Comparison of ENCODE assay signal across 32 cellular contexts in the genomic region with DNA sequence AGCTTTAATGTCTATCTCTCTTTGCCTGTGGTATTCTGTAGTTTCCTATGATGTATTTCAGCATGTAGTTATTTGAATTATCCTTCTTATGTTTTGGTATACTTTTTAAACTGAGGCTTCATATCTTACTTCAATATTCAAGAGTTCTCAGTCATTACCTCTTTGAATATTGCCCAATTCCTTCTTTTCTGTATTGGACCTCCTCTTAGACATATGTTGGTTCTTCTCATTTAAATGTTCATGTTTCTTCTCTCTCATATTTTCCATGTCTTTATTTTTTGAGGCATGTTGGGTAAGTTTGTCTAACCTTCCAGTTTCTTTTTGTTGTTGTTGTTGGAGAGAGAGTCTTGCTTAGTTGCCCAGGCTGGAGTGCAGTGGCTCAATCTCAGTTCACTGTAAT.
DNase-seq lines count a peak whose midpoint lies in the region; ATAC-seq, FAIRE-seq and TF ChIP-seq lines count a peak whose summit lies in the region.
"Had no signal": no experiment of that assay in that cellular context is flagged by ENCODE, and none has a peak within 500 bp of the region (broad histone marks: within the 10 kb centered on the region; RNA-seq: fewer than 3 reads in every experiment).

No MANE protein-coding gene starts in this region.

- DNase-seq in K562 (ENCODE audit: extremely low read depth in 1 of 4, low spot score in 3 of 4) (no peak), thyroid gland (no peak), dedifferentiated amniotic fluid mesenchymal stem cell (ENCODE audit: extremely low spot score) (no peak), A172 (ENCODE audit: low spot score) (no peak), COLO829 (ENCODE audit: low spot score) (no peak)
- DNase-seq: 8988T; ACHN; AML-193; BE2C; C1 segment of cervical spinal cord; Caco-2; Calu3; CD4-positive, alpha-beta memory T cell; CD4-positive, alpha-beta T cell; CD4-positive, CD25-positive, alpha-beta regulatory T cell; CD8-positive, alpha-beta memory T cell; CD8-positive, alpha-beta T cell; COR-L47; DMS 273 treated with DMSO at 0.1 percent for 48 hours; DMS153; DMS53; DMS79; DMS79 treated with DMSO at 0.1 percent for 48 hours; DND-41; EL had no signal

- no peak for TF ChIP-seq CTCF in HEK293 (tag by site-specific recombination; IDR thresholded peaks at IDR 0.05)
- no peak for TF ChIP-seq CTCF in K562 (IDR thresholded peaks at IDR 0.05 in 2 of 3, conservative IDR thresholded peaks at IDR 0.05 in 1 of 3; ENCODE audit: insufficient read depth in 2 of 3, low read depth in 1 of 3, low read length in 3 of 3)
- no peak for TF ChIP-seq CTCF in thyroid gland (IDR thresholded peaks at IDR 0.05)

- no peak for TF ChIP-seq EP300 in K562 (IDR thresholded peaks at IDR 0.05; ENCODE audit: low read length)

- no peaks in the 10 kb centered on the region for H3K9me1 ChIP-seq in K562 (ENCODE audit: control insufficient read depth, insufficient read depth, low read length)

- H3K9ac ChIP-seq in K562 (ENCODE audit: insufficient read depth in 1 of 2, low read depth in 2 of 2, low read length in 2 of 2), result no peak overlapping the region
- H3K9ac ChIP-seq: BLaER1; BLaER1 treated with 17β-estradiol and CSF1 and Interleukin-3, amounts not matched to agents 10 nM and 100 nM had no signal

- POLR2A ChIA-PET in HEK293 (lab: Yijun Ruan, JAX) (no interaction called here), K562 (lab: Yijun Ruan, JAX) (no interaction called here)

- H3K27me3 ChIP-seq in K562 (ENCODE audit: control insufficient read depth in 2 of 2, insufficient read depth in 2 of 2, low read length in 2 of 2) (no peaks in the 10 kb centered on the region; a peak in 1 of 5 replicates), thyroid gland (no peaks in the 10 kb centered on the region)
- H3K27me3 ChIP-seq: BE2C; BLaER1; BLaER1 treated with 17β-estradiol and CSF1 and Interleukin-3, amounts not matched to agents 10 nM and 100 nM had no signal

- ATAC-seq in K562, result no peak
- ATAC-seq: A549; CD8-positive, alpha-beta T cell had no signal

- BruUV-seq in K562 (replicated peaks; lab: Mats Ljungman, UMichigan), result no TSS peak

- no peaks in the 10 kb centered on the region for H3K9me3 ChIP-seq in HEK293 (ENCODE audit: control insufficient read depth, insufficient read depth, low read depth, low read length)
- no peaks in the 10 kb centered on the region for H3K9me3 ChIP-seq in K562 (replicated peaks; ENCODE audit: control insufficient read depth, insufficient read depth, low read depth, low read length)
- H3K9me3 ChIP-seq in thyroid gland, result no peaks in the 10 kb centered on the region
- H3K9me3 ChIP-seq: BE2C had no signal

- no peak for FAIRE-seq in K562 (lab: Jason Lieb, UNC)
- FAIRE-seq: A549, D721Med had no signal

- H3K36me3 ChIP-seq in HEK293 (ENCODE audit: control insufficient read depth in 2 of 2, insufficient read depth in 1 of 2, low read length in 2 of 2) (no peaks in the 10 kb centered on the region), K562 (ENCODE audit: control insufficient read depth, insufficient read depth, low read length) (no peaks in the 10 kb centered on the region), thyroid gland (no peaks in the 10 kb centered on the region)
- H3K36me3 ChIP-seq: BE2C, BLaER1 had no signal

- intact Hi-C loops in K562 (cut with micrococcal nuclease), result no loop called here
- intact Hi-C loops in thyroid gland (cut with DNase I), result no loop called here

- CTCF ChIA-PET in HEK293 (lab: Yijun Ruan, JAX), result interaction anchor here (0.6 to 0.9 kb wide), 2 partner anchors 153 to 990 kb away, joined by 3 to 6 read pairs; no protein-coding TSS in a partner anchor
- CTCF ChIA-PET in K562 (lab: Yijun Ruan, JAX; ENCODE audit: low intra/inter-chr PET ratio), result no interaction called here

- in situ Hi-C loops in K562 (cut with MboI), result no loop called here

- H3K79me2 ChIP-seq in K562 (ENCODE audit: control insufficient read depth, insufficient read depth, low read length), result no peaks in the 10 kb centered on the region

- H3K4me1 ChIP-seq in HEK293 (ENCODE audit: control insufficient read depth, insufficient read depth, low read length) (no peaks in the 10 kb centered on the region), K562 (replicated peaks in 1 of 2; ENCODE audit: control insufficient read depth in 2 of 2, insufficient read depth in 2 of 2, low read length in 2 of 2) (no peaks in the 10 kb centered on the region), thyroid gland (peaks cover 34 to 43% of the 10 kb centered on the region in 2 donors)
- H3K4me1 ChIP-seq: A549; BE2C; BLaER1 treated with 17β-estradiol and CSF1 and Interleukin-3, amounts not matched to agents 10 nM and 100 nM; Caco-2 had no signal

- H2AFZ ChIP-seq in K562 (ENCODE audit: low read depth, low read length), result no peak overlapping the region

- H3K27ac ChIP-seq in HEK293 (ENCODE audit: extremely low read depth, low read depth, low read length) (no peak overlapping the region), K562 (ENCODE audit: extremely low read depth, low read depth, low read length) (no peak overlapping the region), thyroid gland (peak overlapping the region in 2 of 3 donors; percentile 89 to 97)
- H3K27ac ChIP-seq: 22Rv1; A549; BLaER1; BLaER1 treated with 17β-estradiol and CSF1 and Interleukin-3, amounts not matched to agents 10 nM and 100 nM; C4-2B had no signal

- TF ChIP-seq POLR2A in K562 (conservative IDR thresholded peaks at IDR 0.05) (no peak), thyroid gland (IDR thresholded peaks at IDR 0.05) (no peak)

- no peaks in the 10 kb centered on the region for H4K20me1 ChIP-seq in K562 (replicated peaks; ENCODE audit: control insufficient read depth, insufficient read depth, low read length)
- H4K20me1 ChIP-seq: BLaER1; BLaER1 treated with 17β-estradiol and CSF1 and Interleukin-3, amounts not matched to agents 10 nM and 100 nM had no signal

- H3K4me2 ChIP-seq in K562 (ENCODE audit: insufficient read depth, low read length), result no peak overlapping the region
- H3K4me2 ChIP-seq: A549; BLaER1; BLaER1 treated with 17β-estradiol and CSF1 and Interleukin-3, amounts not matched to agents 10 nM and 100 nM had no signal

- H3K4me3 ChIP-seq in HEK293 (ENCODE audit: low read depth, low read length), result no peak overlapping the region
- H3K4me3 ChIP-seq in K562, result no peak overlapping the region
- no peak overlapping the region for H3K4me3 ChIP-seq in thyroid gland (replicated peaks in 1 of 3)
- H3K4me3 ChIP-seq: A549; BLaER1; BLaER1 treated with 17β-estradiol and CSF1 and Interleukin-3, amounts not matched to agents 10 nM and 100 nM had no signal

- TF ChIP-seq RAD21 in K562 (CRISPR knock-in tag; conservative IDR thresholded peaks at IDR 0.05 in 1 of 2, IDR thresholded peaks at IDR 0.05 in 1 of 2), result no peak

TF ChIP-seq in HEK293, 187 proteins besides CTCF, POLR2A, EP300 and RAD21:
- TF ChIP-seq SETDB1 (IDR thresholded peaks at IDR 0.05; ENCODE audit: insufficient read length, low read length) (peak; percentile 61), HOXD13 (CRISPR knock-in tag; IDR thresholded peaks at IDR 0.05; ENCODE audit: borderline replicate concordance) (no peak), ZNF341 (tag by site-specific recombination; IDR thresholded peaks at IDR 0.05; ENCODE audit: low read depth) (no peak), ZNF416 (tag by site-specific recombination; IDR thresholded peaks at IDR 0.05) (no peak), ZNF133 (tag by site-specific recombination; IDR thresholded peaks at IDR 0.05) (peak; percentile 93)

TF ChIP-seq in K562, 482 proteins besides CTCF, POLR2A, EP300 and RAD21 (continues in another document):
- TF ChIP-seq HDGF (IDR thresholded peaks at IDR 0.05), result no peak
- no peak for TF ChIP-seq KHSRP (IDR thresholded peaks at IDR 0.05)
- no peak for TF ChIP-seq FUS (optimal IDR thresholded peaks at IDR 0.05; ENCODE audit: low read depth, low read length)
- TF ChIP-seq BRF1 (IDR thresholded peaks at IDR 0.05; ENCODE audit: borderline replicate concordance, extremely low read depth, insufficient read length), result no peak
- TF ChIP-seq, protein P1, sequence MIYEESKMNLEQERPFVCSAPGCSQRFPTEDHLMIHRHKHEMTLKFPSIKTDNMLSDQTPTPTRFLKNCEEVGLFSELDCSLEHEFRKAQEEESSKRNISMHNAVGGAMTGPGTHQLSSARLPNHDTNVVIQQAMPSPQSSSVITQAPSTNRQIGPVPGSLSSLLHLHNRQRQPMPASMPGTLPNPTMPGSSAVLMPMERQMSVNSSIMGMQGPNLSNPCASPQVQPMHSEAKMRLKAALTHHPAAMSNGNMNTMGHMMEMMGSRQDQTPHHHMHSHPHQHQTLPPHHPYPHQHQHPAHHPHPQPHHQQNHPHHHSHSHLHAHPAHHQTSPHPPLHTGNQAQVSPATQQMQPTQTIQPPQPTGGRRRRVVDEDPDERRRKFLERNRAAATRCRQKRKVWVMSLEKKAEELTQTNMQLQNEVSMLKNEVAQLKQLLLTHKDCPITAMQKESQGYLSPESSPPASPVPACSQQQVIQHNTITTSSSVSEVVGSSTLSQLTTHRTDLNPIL (CRISPR knock-in tag; IDR thresholded peaks at IDR 0.05), result no peak
- TF ChIP-seq, protein P2, sequence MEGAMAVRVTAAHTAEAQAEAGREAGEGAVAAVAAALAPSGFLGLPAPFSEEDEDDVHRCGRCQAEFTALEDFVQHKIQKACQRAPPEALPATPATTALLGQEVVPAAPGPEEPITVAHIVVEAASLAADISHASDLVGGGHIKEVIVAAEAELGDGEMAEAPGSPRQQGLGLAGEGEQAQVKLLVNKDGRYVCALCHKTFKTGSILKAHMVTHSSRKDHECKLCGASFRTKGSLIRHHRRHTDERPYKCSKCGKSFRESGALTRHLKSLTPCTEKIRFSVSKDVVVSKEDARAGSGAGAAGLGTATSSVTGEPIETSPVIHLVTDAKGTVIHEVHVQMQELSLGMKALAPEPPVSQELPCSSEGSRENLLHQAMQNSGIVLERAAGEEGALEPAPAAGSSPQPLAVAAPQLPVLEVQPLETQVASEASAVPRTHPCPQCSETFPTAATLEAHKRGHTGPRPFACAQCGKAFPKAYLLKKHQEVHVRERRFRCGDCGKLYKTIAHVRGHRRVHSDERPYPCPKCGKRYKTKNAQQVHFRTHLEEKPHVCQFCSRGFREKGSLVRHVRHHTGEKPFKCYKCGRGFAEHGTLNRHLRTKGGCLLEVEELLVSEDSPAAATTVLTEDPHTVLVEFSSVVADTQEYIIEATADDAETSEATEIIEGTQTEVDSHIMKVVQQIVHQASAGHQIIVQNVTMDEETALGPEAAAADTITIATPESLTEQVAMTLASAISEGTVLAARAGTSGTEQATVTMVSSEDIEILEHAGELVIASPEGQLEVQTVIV (CRISPR knock-in tag; IDR thresholded peaks at IDR 0.05; ENCODE audit: borderline replicate concordance), result no peak
- no peak for TF ChIP-seq THRAP3 (IDR thresholded peaks at IDR 0.05; ENCODE audit: borderline replicate concordance)
- no peak for TF ChIP-seq U2AF1 (optimal IDR thresholded peaks at IDR 0.05; ENCODE audit: low read depth, low read length)
- TF ChIP-seq TRIM24 (IDR thresholded peaks at IDR 0.05), result peak in 1 of 2 experiments; percentile 49; a peak in 1 of 4 replicates
- TF ChIP-seq MIER1 (IDR thresholded peaks at IDR 0.05; ENCODE audit: low read depth), result no peak

Comparison
In these comparisons a context has a peak if more than half of its experiments do, and no peak if none do; other contexts are left out.
1. H3K27ac ChIP-seq: peak in thyroid gland (2 of 3); none in HEK293 (single experiment) and K562 (single experiment).